ENCODE assay signal across 14 cellular contexts in the genomic region with DNA sequence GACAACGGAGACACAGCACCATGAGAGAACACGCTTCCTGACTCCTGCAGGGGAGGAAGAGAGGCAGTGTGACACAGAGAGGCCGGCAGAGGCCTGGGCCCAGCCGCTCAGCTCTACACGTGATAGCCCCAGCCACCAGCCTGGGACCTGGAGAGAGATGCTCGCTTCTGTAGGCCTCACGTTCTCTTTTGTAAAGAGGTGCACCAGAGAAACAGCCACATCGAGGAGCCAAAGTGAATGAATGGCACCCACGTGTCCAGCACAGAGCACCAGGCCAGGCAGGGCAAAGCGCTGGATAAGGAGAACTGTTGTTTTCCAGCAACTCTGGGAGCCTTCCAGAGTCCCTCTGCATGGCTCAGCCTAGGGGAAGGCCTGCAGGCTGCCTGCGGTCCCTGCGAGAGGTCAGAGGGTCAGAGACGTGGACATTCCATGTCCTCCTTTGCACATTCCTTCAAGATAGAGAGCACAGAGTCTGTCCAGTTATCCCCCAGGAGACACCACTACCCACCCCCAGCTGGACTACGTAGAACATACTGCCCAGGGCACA. TPM values are rescaled to one million over a fixed set of nuclear protein-coding genes. Genes with fewer than 3 reads are reported as not detected.
DNase-seq lines count a peak whose midpoint lies in the region; ATAC-seq and TF ChIP-seq lines count a peak whose summit lies in the region.
"Had no signal": no experiment of that assay in that cellular context is flagged by ENCODE, and none has a peak within 500 bp of the region (broad histone marks: within the 10 kb centered on the region; RNA-seq: fewer than 3 reads in every experiment).

No MANE protein-coding gene starts in this region.

- peaks cover 69% of the 10 kb centered on the region for H3K4me1 Mint-ChIP-seq in chondrocyte (ENCODE audit: low read depth)
- H3K4me1 Mint-ChIP-seq in activated T-cell treated with anti-CD3 and anti-CD28 coated beads, Interleukin-2, amount 50 U/mL, for 24 hours (ENCODE audit: low read depth): peaks cover 3% of the 10 kb centered on the region

- peak overlapping the region; percentile 12 for H3K4me3 Mint-ChIP-seq in chondrocyte (ENCODE audit: unreplicated experiment)
- no peak overlapping the region for H3K4me3 Mint-ChIP-seq in activated T-cell treated with anti-CD3 and anti-CD28 coated beads, Interleukin-2, amount 50 U/mL, for 24 hours

- H3K27ac ChIP-seq in aorta (ENCODE audit: low read depth in 1 of 2, low read length in 2 of 2): peak overlapping the region in 1 of 2 donors; percentile 23
- H3K27ac ChIP-seq: pancreas had no signal

- peaks cover 2% of the 10 kb centered on the region for H3K36me3 Mint-ChIP-seq in chondrocyte (ENCODE audit: low read depth)
- H3K36me3 Mint-ChIP-seq in activated T-cell treated with anti-CD3 and anti-CD28 coated beads, Interleukin-2, amount 50 U/mL, for 24 hours (ENCODE audit: low read depth): no peaks in the 10 kb centered on the region

- H3K36me3 ChIP-seq in aorta (ENCODE audit: control insufficient read depth in 1 of 2, insufficient read depth in 2 of 2, low read length in 1 of 2): peaks cover 0 to 2% of the 10 kb centered on the region in 2 donors
- H3K36me3 ChIP-seq: pancreas had no signal

- H3K9me3 ChIP-seq in aorta (ENCODE audit: control insufficient read depth, low read length): no peaks in the 10 kb centered on the region
- H3K9me3 ChIP-seq: pancreas had no signal

- H3K27ac Mint-ChIP-seq in chondrocyte (ENCODE audit: unreplicated experiment): peak overlapping the region; percentile 89
- H3K27ac Mint-ChIP-seq in activated T-cell treated with anti-CD3 and anti-CD28 coated beads, Interleukin-2, amount 50 U/mL, for 24 hours: no peak overlapping the region

- H3K27me3 Mint-ChIP-seq in chondrocyte (ENCODE audit: low read depth): no peaks in the 10 kb centered on the region
- H3K27me3 Mint-ChIP-seq in activated T-cell treated with anti-CD3 and anti-CD28 coated beads, Interleukin-2, amount 50 U/mL, for 24 hours: peaks cover 63% of the 10 kb centered on the region

- no peak overlapping the region for H3K4me3 ChIP-seq in aorta (ENCODE audit: low read length in 2 of 2)
- H3K4me3 ChIP-seq: pancreas had no signal

- intact Hi-C loops in posterior cingulate gyrus (cut with DNase I): no loop called here
- intact Hi-C loops in aorta (cut with DNase I): no loop called here

- 35 to 36% methylated on average over 14 of the region's 14 CpGs for WGBS in aorta, 2 donors

- H3K9me3 Mint-ChIP-seq in chondrocyte (ENCODE audit: low read depth): no peaks in the 10 kb centered on the region
- no peaks in the 10 kb centered on the region for H3K9me3 Mint-ChIP-seq in activated T-cell treated with anti-CD3 and anti-CD28 coated beads, Interleukin-2, amount 50 U/mL, for 24 hours

- H3K4me1 ChIP-seq in aorta (ENCODE audit: control insufficient read depth in 1 of 2, insufficient read depth in 2 of 2, low read length in 2 of 2): no peaks in the 10 kb centered on the region
- H3K4me1 ChIP-seq: pancreas had no signal

- no peak for TF ChIP-seq CTCF in chondrocyte (IDR thresholded peaks at IDR 0.05)

- ATAC-seq in aorta (ENCODE audit: low FRiP score): no peak
- no peak for ATAC-seq in HG03520 (IDR thresholded peaks at IDR 0.05; ENCODE audit: unreplicated experiment)

- DNase-seq in chondrocyte (ENCODE audit: low spot score) (peak; percentile 79), hepatic stellate cell (ENCODE audit: low spot score) (peak; percentile 89), posterior cingulate gyrus (peak in 6 of 10 donors; percentile 41 to 92 (median 64)), aorta (peak; percentile 52 to 70), cerebellar nuclear complex (lab: John Stamatoyannopoulos, UW) (no peak)
- DNase-seq in activated T-cell treated with anti-CD3 and anti-CD28 coated beads, Interleukin-2, amount 50 U/mL, for 24 hours: no peak
- DNase-seq: COR-L47; NCI-H2171 treated with DMSO at 0.1 percent for 48 hours; stimulated activated CD4-positive, alpha-beta T cell treated with anti-CD3 and anti-CD28 coated beads, Interleukin-4, amount 100 ng/mL, for 1 hour; stimulated activated naive CD4-positive, alpha-beta T cell treated with Interleukin-2 at 50 U/mL for 16 hours had no signal

- no peaks in the 10 kb centered on the region for H3K27me3 ChIP-seq in aorta (ENCODE audit: control insufficient read depth in 1 of 2, insufficient read depth in 2 of 2, low read length in 1 of 2)

RNA-seq across cellular contexts. Expression of gene LIMS2, which starts 14.2 kb away (rescaled TPM):
- total RNA-seq in chondrocyte (75.3 to 173 TPM (median 171 TPM) in 3 replicates), aorta (100 to 1,000 TPM; 189 to 248 TPM)
- polyA plus RNA-seq in aorta: 1,000 to 10,000 TPM in 1 of 2 donors, 100 to 1,000 TPM in 1; 188 to 2,193 TPM

RNA-seq across cellular contexts. Expression of gene GPR17, which starts 15.2 kb away (rescaled TPM):
- total RNA-seq in chondrocyte (not detected in 3 replicates), aorta (under 1 TPM in 1 of 2 donors, not detected in 1; 0.16 TPM)
- 1 to 10 TPM in 1 of 2 donors, under 1 TPM in 1; 0.63 to 3.7 TPM for polyA plus RNA-seq in aorta
- total RNA-seq: kidney epithelial cell; pancreas; T-helper 1 cell treated with Interleukin-12 subunit alpha and Interleukin-12 subunit beta and Interleukin-4 antibody, amounts not matched to agents 30 ng/mL and 1 ng/mL, for 36 hours had no signal

RNA-seq across cellular contexts. Expression of gene SFT2D3, which starts 40.2 kb away (rescaled TPM):
- total RNA-seq in chondrocyte (5.1 to 7.2 TPM (median 7.1 TPM) in 3 replicates), aorta (1 to 10 TPM; 3.8 to 4.9 TPM)
- 1 to 10 TPM; 3.3 to 4.2 TPM for polyA plus RNA-seq in aorta

Comparison
In these comparisons a context has a peak if more than half of its experiments do, and no peak if none do; other contexts are left out.
1. DNase-seq: peak in chondrocyte (single experiment), hepatic stellate cell (single experiment), posterior cingulate gyrus (6 of 10) and aorta (2 of 2); none in cerebellar nuclear complex (0 of 2) and activated T-cell treated with anti-CD3 and anti-CD28 coated beads, Interleukin-2, amount 50 U/mL, for 24 hours (single experiment).